ENCODE assay signal across 29 cellular contexts in genomic region chr2:119205001-119205669, GRCh38. TPM values are rescaled to one million over a fixed set of nuclear protein-coding genes. Genes with fewer than 3 reads are reported as not detected.
"Had no signal": no experiment of that assay in that cellular context is flagged by ENCODE, and none has a peak within 500 bp of the region (broad histone marks: within the 10 kb centered on the region; RNA-seq: fewer than 3 reads in every experiment).

No MANE protein-coding gene starts in this region.

- H3K4me2 ChIP-seq: smooth muscle cell had no signal

- H3K9me3 ChIP-seq: heart right ventricle, neutrophil, testis, tibial nerve had no signal

- H3K4me3 ChIP-seq: dorsolateral prefrontal cortex, heart right ventricle, smooth muscle cell, testis, tibial nerve had no signal

- H3K27ac Mint-ChIP-seq: mesothelial cell of epicardium; nephron; progenitor cell of endocrine pancreas; stimulated activated naive B cell treated with anti-CD40 and anti-IgM and Interleukin-4, amounts not matched to agents 10 μg/mL and 1 μg/mL and 100 μg/mL, for 72 hours; stimulated activated naive CD8-positive, alpha-beta T cell treated with anti-CD3 and anti-CD28 coated beads, Interleukin-15, amount 100 ng/mL, for 72 hours had no signal

- H3K36me3 ChIP-seq: heart right ventricle, neutrophil, tibial nerve had no signal

- H3K9me3 Mint-ChIP-seq: mesothelial cell of epicardium; nephron; stimulated activated naive B cell treated with anti-CD40 and anti-IgM and Interleukin-4, amounts not matched to agents 10 μg/mL and 1 μg/mL and 100 μg/mL, for 72 hours; stimulated activated naive CD8-positive, alpha-beta T cell treated with anti-CD3 and anti-CD28 coated beads, Interleukin-15, amount 100 ng/mL, for 72 hours had no signal

- H3K27me3 ChIP-seq: testis, tibial nerve had no signal

- DNase-seq: cortex of kidney; dorsolateral prefrontal cortex; effector CD8-positive, alpha-beta T cell; heart right ventricle; hypothalamus; kidney glomerular epithelial cell; right cardiac atrium; stimulated activated CD4-positive, alpha-beta T cell treated with anti-CD3 and anti-CD28 coated beads, Interleukin-4, amount 100 ng/mL, for 1 hour; stimulated activated CD8-positive, alpha-beta memory T cell treated with anti-CD3 and anti-CD28 coated beads, Interleukin-4, amount 100 ng/mL, for 48 hours; stimulated activated naive B cell treated with anti-CD40 and anti-IgM and Interleukin-4, amounts not matched to agents 10 μg/mL and 1 μg/mL and 100 μg/mL, for 72 hours; stimulated activated naive CD8-positive, alpha-beta T cell treated with anti-CD3 and anti-CD28 coated beads, Interleukin-15, amount 100 ng/mL, for 72 hours; testis had no signal

- FAIRE-seq: frontal cortex, islet of Langerhans had no signal

- H3K36me3 Mint-ChIP-seq: mesothelial cell of epicardium; stimulated activated naive B cell treated with anti-CD40 and anti-IgM and Interleukin-4, amounts not matched to agents 10 μg/mL and 1 μg/mL and 100 μg/mL, for 72 hours had no signal

- ATAC-seq: stimulated activated naive B cell treated with anti-CD40 and anti-IgM and Interleukin-4, amounts not matched to agents 10 μg/mL and 1 μg/mL and 100 μg/mL, for 72 hours had no signal

- H3K4me1 ChIP-seq: heart right ventricle, testis, tibial nerve had no signal

- H3K4me1 Mint-ChIP-seq: mesothelial cell of epicardium; nephron; stimulated activated naive B cell treated with anti-CD40 and anti-IgM and Interleukin-4, amounts not matched to agents 10 μg/mL and 1 μg/mL and 100 μg/mL, for 72 hours; stimulated activated naive CD8-positive, alpha-beta T cell treated with anti-CD3 and anti-CD28 coated beads, Interleukin-15, amount 100 ng/mL, for 72 hours had no signal

- H3K4me3 Mint-ChIP-seq: mesothelial cell of epicardium; nephron; stimulated activated naive B cell treated with anti-CD40 and anti-IgM and Interleukin-4, amounts not matched to agents 10 μg/mL and 1 μg/mL and 100 μg/mL, for 72 hours; stimulated activated naive CD8-positive, alpha-beta T cell treated with anti-CD3 and anti-CD28 coated beads, Interleukin-15, amount 100 ng/mL, for 72 hours had no signal

- H3K27ac ChIP-seq: dorsolateral prefrontal cortex, heart right ventricle, neutrophil, testis, tibial nerve had no signal

RNA-seq across cellular contexts. Expression of gene C1QL2, which starts 46.6 kb away (rescaled TPM):
- total RNA-seq: cardiac septum, chondrocyte, fibroblast of lung, glomerular endothelial cell, heart right ventricle, mesothelial cell of epicardium, mucosa of gallbladder, osteocyte, right cardiac atrium, smooth muscle cell, subcutaneous adipose tissue, tibial nerve, urinary bladder had no signal
- polyA plus RNA-seq: esophagus, fibroblast of lung, right cardiac atrium, smooth muscle cell had no signal
